9 cellular contexts compared by ENCODE assay signal in the genomic region with DNA sequence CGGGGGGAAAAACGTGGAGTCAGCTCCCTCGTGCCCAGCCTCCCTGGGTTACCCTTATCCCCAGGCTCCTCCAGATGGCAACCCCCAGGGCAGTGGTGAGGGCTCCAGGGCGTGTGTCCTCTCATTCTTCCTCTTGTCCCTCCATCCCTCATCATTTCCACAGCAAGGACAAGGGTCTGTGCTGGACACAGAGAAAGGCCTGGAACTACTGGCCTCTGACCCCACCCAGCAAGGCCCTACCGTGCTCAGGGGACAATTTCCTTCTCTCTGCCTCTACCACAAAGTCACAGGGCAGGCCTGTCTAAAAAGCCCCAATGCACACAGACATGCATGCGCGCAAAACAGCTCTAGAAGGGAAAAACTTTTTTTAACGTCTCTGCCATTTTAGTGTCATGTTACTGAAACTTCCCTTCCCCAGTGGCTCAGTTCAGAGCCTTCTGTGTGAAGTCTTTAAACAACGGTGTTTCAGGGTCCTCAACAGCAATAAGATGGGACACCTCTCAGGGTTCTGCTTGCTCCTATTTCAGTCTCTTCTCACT. TPM values are rescaled to one million over a fixed set of nuclear protein-coding genes. Genes with fewer than 3 reads are reported as not detected.
A peak's percentile ranks its signal among the peaks of the same experiment; 100 is the strongest.
DNase-seq lines count a peak whose midpoint lies in the region; ATAC-seq and TF ChIP-seq lines count a peak whose summit lies in the region.
"Had no signal": no experiment of that assay in that cellular context is flagged by ENCODE, and none has a peak within 500 bp of the region (broad histone marks: within the 10 kb centered on the region; RNA-seq: fewer than 3 reads in every experiment).

No MANE protein-coding gene starts in this region.

- no peak for DNase-seq in MCF 10A (ENCODE audit: unreplicated experiment)
- no peak for DNase-seq in mammary epithelial cell
- no peak for DNase-seq in activated CD8-positive, alpha-beta T cell treated with anti-CD3 and anti-CD28 coated beads for 36 hours
- no peak for DNase-seq in lung (ENCODE audit: low spot score)
- peak in 1 of 2 donors; percentile 14 for DNase-seq in uterus
- no peak for DNase-seq in NK-92 treated with Interleukin-12 subunit alpha and Interleukin-12 subunit beta, amount 100 ng/mL, for 24 hours (lab: John Stamatoyannopoulos, UW)
- DNase-seq in NCI-H187 treated with DMSO at 0.1 percent for 48 hours (lab: John Stamatoyannopoulos, UW) = no peak

- H3K9me3 Mint-ChIP-seq in MCF 10A (ENCODE audit: unreplicated experiment) = no peaks in the 10 kb centered on the region
- H3K9me3 Mint-ChIP-seq in activated CD8-positive, alpha-beta T cell treated with anti-CD3 and anti-CD28 coated beads for 36 hours = no peaks in the 10 kb centered on the region

- WGBS in mammary epithelial cell (ENCODE audit: low coverage, missing lambda C conversion rate) = 86% methylated on average over 8 of the region's 9 CpGs
- 84 to 88% methylated on average over 9 of the region's 9 CpGs for WGBS in lung, 2 donors

- no TSS peak for BruUV-seq in MCF 10A (replicated peaks; lab: Mats Ljungman, UMichigan)
- BruUV-seq in mammary epithelial cell (replicated peaks; lab: Mats Ljungman, UMichigan) = no TSS peak

- H3K27me3 ChIP-seq in mammary epithelial cell (ENCODE audit: insufficient read depth, low read length) (no peaks in the 10 kb centered on the region), lung (ENCODE audit: control insufficient read depth, insufficient read depth) (no peaks in the 10 kb centered on the region), uterus (no peaks in the 10 kb centered on the region)

- no peak overlapping the region for H3K9ac ChIP-seq in mammary epithelial cell (ENCODE audit: insufficient read depth, low read length)

- H4K20me1 ChIP-seq in mammary epithelial cell (ENCODE audit: insufficient read depth, low read length) = no peaks in the 10 kb centered on the region

- no peak overlapping the region for H2AFZ ChIP-seq in mammary epithelial cell (ENCODE audit: low read depth, low read length)

- no peaks in the 10 kb centered on the region for H3K27me3 Mint-ChIP-seq in MCF 10A (ENCODE audit: insufficient read depth, unreplicated experiment)
- no peaks in the 10 kb centered on the region for H3K27me3 Mint-ChIP-seq in activated CD8-positive, alpha-beta T cell treated with anti-CD3 and anti-CD28 coated beads for 36 hours

- dilution Hi-C loops in mammary epithelial cell (cut with HindIII; ENCODE audit: low sequenced_read_pairs) = loop anchor here (5.0 kb wide), 2 partner anchors 76 to 79 kb away; no protein-coding TSS in a partner anchor

- H3K4me2 ChIP-seq in mammary epithelial cell (ENCODE audit: insufficient read depth, low read depth, low read length) = no peak overlapping the region

- in situ Hi-C loops in mammary epithelial cell (cut with MboI; ENCODE audit: low sequenced_read_pairs in 2 of 2) = no loop called here

- peaks cover 13% of the 10 kb centered on the region for H3K36me3 ChIP-seq in mammary epithelial cell (ENCODE audit: insufficient read depth, low read length)
- H3K36me3 ChIP-seq in lung (ENCODE audit: control insufficient read depth in 2 of 2, insufficient read depth in 2 of 2, low read length in 2 of 2) = peaks cover 10 to 35% of the 10 kb centered on the region in 2 donors
- no peaks in the 10 kb centered on the region for H3K36me3 ChIP-seq in uterus

- H3K4me1 Mint-ChIP-seq in MCF 10A (ENCODE audit: insufficient read depth, unreplicated experiment) = peaks cover 50% of the 10 kb centered on the region
- H3K4me1 Mint-ChIP-seq in activated CD8-positive, alpha-beta T cell treated with anti-CD3 and anti-CD28 coated beads for 36 hours (ENCODE audit: low read depth) = peaks cover 70% of the 10 kb centered on the region

- H3K27ac Mint-ChIP-seq in MCF 10A (ENCODE audit: low read depth, unreplicated experiment) = peak overlapping the region; percentile 57
- H3K27ac Mint-ChIP-seq in activated CD8-positive, alpha-beta T cell treated with anti-CD3 and anti-CD28 coated beads for 36 hours = peak overlapping the region; percentile 85

- H3K4me3 Mint-ChIP-seq in MCF 10A (ENCODE audit: unreplicated experiment) = peak overlapping the region; percentile 84
- peak overlapping the region; percentile 71 for H3K4me3 Mint-ChIP-seq in activated CD8-positive, alpha-beta T cell treated with anti-CD3 and anti-CD28 coated beads for 36 hours

- intact Hi-C loops in MCF 10A (cut with micrococcal nuclease) (no loop called here), mammary epithelial cell (cut with micrococcal nuclease) (loop anchor here (5.0 kb wide), 1 partner anchor 141 kb away; no protein-coding TSS in a partner anchor), uterus (cut with DNase I; ENCODE audit: low total_unique reads) (no loop called here)
- intact Hi-C loops in activated CD8-positive, alpha-beta T cell treated with anti-CD3 and anti-CD28 coated beads for 36 hours (cut with micrococcal nuclease) = no loop called here

- TF ChIP-seq CTCF in MCF 10A (IDR thresholded peaks at IDR 0.05; ENCODE audit: unreplicated experiment) = no peak
- no peak for TF ChIP-seq CTCF in mammary epithelial cell (conservative IDR thresholded peaks at IDR 0.05 in 1 of 2, IDR thresholded peaks at IDR 0.05 in 1 of 2; ENCODE audit: extremely low read depth in 1 of 2, insufficient read depth in 1 of 2, low read depth in 1 of 2, low read length in 2 of 2)
- TF ChIP-seq CTCF in activated CD8-positive, alpha-beta T cell treated with anti-CD3 and anti-CD28 coated beads for 36 hours (IDR thresholded peaks at IDR 0.05) = no peak
- TF ChIP-seq CTCF in lung (IDR thresholded peaks at IDR 0.05; ENCODE audit: control extremely low read depth, extremely low read depth) = no peak
- no peak for TF ChIP-seq CTCF in uterus (IDR thresholded peaks at IDR 0.05)

- no peak overlapping the region for H3K4me3 ChIP-seq in mammary epithelial cell (replicated peaks in 1 of 3; ENCODE audit: insufficient read depth in 1 of 3, low read depth in 2 of 3, low read length in 3 of 3)
- no peak overlapping the region for H3K4me3 ChIP-seq in lung
- no peak overlapping the region for H3K4me3 ChIP-seq in uterus

- CTCF ChIA-PET in MCF 10A (lab: Yijun Ruan, JAX) = interaction anchor here (0.6 to 1.2 kb wide), 7 partner anchors 10 to 1119 kb away, joined by 3 to 5 read pairs (median 3); no protein-coding TSS in a partner anchor
- CTCF ChIA-PET in mammary epithelial cell (lab: Charles Lee; ENCODE audit: low non-redundant PET) = no interaction called here
- CTCF ChIA-PET in activated CD8-positive, alpha-beta T cell treated with anti-CD3 and anti-CD28 coated beads for 36 hours (lab: Charles Lee) = interaction anchor here (1.0 to 3.8 kb wide), 2 partner anchors 13 to 86 kb away, joined by 4 to 47 read pairs; partner anchors contain the start of gene HSP90AB1

- no peak for ATAC-seq in activated CD8-positive, alpha-beta T cell treated with anti-CD3 and anti-CD28 coated beads for 36 hours
- ATAC-seq in lung (ENCODE audit: insufficient read depth, low FRiP score) (no peak), GM21381 (IDR thresholded peaks at IDR 0.05; ENCODE audit: unreplicated experiment) (no peak)

- peaks cover 41% of the 10 kb centered on the region for H3K36me3 Mint-ChIP-seq in MCF 10A (ENCODE audit: insufficient read depth, unreplicated experiment)
- peaks cover 37% of the 10 kb centered on the region for H3K36me3 Mint-ChIP-seq in activated CD8-positive, alpha-beta T cell treated with anti-CD3 and anti-CD28 coated beads for 36 hours (ENCODE audit: low read depth)

- no peak for TF ChIP-seq POLR2A in uterus (IDR thresholded peaks at IDR 0.05)

- POLR2A ChIA-PET in MCF 10A (lab: Yijun Ruan, JAX) = interaction anchor here (1.0 kb wide), 1 partner anchor 11 kb away, joined by 5 read pairs; the partner anchor contains the start of gene HSP90AB1
- POLR2A ChIA-PET in activated CD8-positive, alpha-beta T cell treated with anti-CD3 and anti-CD28 coated beads for 36 hours (lab: Charles Lee) = interaction anchor here (1.6 to 17.2 kb wide), 2 partner anchors 13 to 82 kb away, joined by 5 to 486 read pairs; partner anchors contain the start of gene HSP90AB1

- H3K9me3 ChIP-seq in mammary epithelial cell (replicated peaks; ENCODE audit: insufficient read depth, low read length) (no peaks in the 10 kb centered on the region), lung (ENCODE audit: control insufficient read depth in 2 of 2, insufficient read depth in 1 of 2, low read length in 1 of 2) (no peaks in the 10 kb centered on the region), uterus (no peaks in the 10 kb centered on the region)

- peaks cover 17% of the 10 kb centered on the region for H3K4me1 ChIP-seq in mammary epithelial cell (ENCODE audit: insufficient read depth, low read length)
- H3K4me1 ChIP-seq in lung (ENCODE audit: control insufficient read depth in 2 of 2, insufficient read depth in 2 of 2, low read length in 2 of 2) = peaks cover 0 to 21% of the 10 kb centered on the region in 2 donors
- peaks cover 0 to 15% of the 10 kb centered on the region in 2 donors for H3K4me1 ChIP-seq in uterus

- peaks cover 52% of the 10 kb centered on the region for H3K79me2 ChIP-seq in mammary epithelial cell (ENCODE audit: insufficient read depth, low read length)

- no peak overlapping the region for H3K27ac ChIP-seq in mammary epithelial cell (ENCODE audit: insufficient read depth, low read depth, low read length)
- peak overlapping the region; percentile 89 for H3K27ac ChIP-seq in lung (ENCODE audit: low read depth in 1 of 2, low read length in 1 of 2)
- peak overlapping the region; percentile 90 to 96 for H3K27ac ChIP-seq in uterus

RNA-seq across cellular contexts. Expression of gene SLC35B2, which starts 1.1 kb away (rescaled TPM):
- total RNA-seq in MCF 10A (2022) = 27.1 and 31.3 TPM in 2 replicates
- 10 to 100 TPM; 72.6 to 76.3 TPM for total RNA-seq in mammary epithelial cell
- polyA plus RNA-seq in mammary epithelial cell = 134 TPM
- 104 TPM for polyA minus RNA-seq in mammary epithelial cell
- 10 to 100 TPM; 15.4 to 16.7 TPM for total RNA-seq in activated CD8-positive, alpha-beta T cell treated with anti-CD3 and anti-CD28 coated beads for 36 hours
- 10 to 100 TPM; 29.9 to 44.4 TPM for total RNA-seq in lung
- polyA plus RNA-seq in lung = 10 to 100 TPM; 15.0 to 39.9 TPM
- 10 to 100 TPM in 3 of 4 donors, 1 to 10 TPM in 1; 5.9 to 39.5 (median 28.5) TPM for total RNA-seq in uterus

RNA-seq across cellular contexts. Expression of gene NFKBIE, which starts 7.0 kb away (rescaled TPM):
- total RNA-seq in MCF 10A (2022) = 6.0 and 8.8 TPM in 2 replicates
- total RNA-seq in mammary epithelial cell = 10 to 100 TPM in 1 of 2 donors, 1 to 10 TPM in 1; 4.7 to 10.4 TPM
- polyA plus RNA-seq in mammary epithelial cell = 6.6 TPM
- polyA minus RNA-seq in mammary epithelial cell = 2.8 TPM
- total RNA-seq in activated CD8-positive, alpha-beta T cell treated with anti-CD3 and anti-CD28 coated beads for 36 hours = 10 to 100 TPM; 13.3 to 17.9 TPM
- total RNA-seq in lung = 10 to 100 TPM; 13.1 to 20.1 TPM
- 10 to 100 TPM; 20.7 to 40.6 TPM for polyA plus RNA-seq in lung
- total RNA-seq in uterus = 1 to 10 TPM; 1.3 to 5.9 (median 2.8) TPM

RNA-seq across cellular contexts. Expression of gene HSP90AB1, which starts 11.5 kb away (rescaled TPM):
- total RNA-seq in MCF 10A (2022) (546 and 577 TPM in 2 replicates), mammary epithelial cell (100 to 1,000 TPM; 872 to 986 TPM), lung (100 to 1,000 TPM; 458 to 700 TPM), uterus (100 to 1,000 TPM; 336 to 897 (median 564) TPM)
- polyA plus RNA-seq in mammary epithelial cell (1,054 TPM), lung (100 to 1,000 TPM; 289 to 560 TPM)
- polyA minus RNA-seq in mammary epithelial cell = 1,190 TPM
- total RNA-seq in activated CD8-positive, alpha-beta T cell treated with anti-CD3 and anti-CD28 coated beads for 36 hours = 1,000 to 10,000 TPM; 2,124 to 2,130 TPM

RNA-seq across cellular contexts. Expression of gene TMEM151B, which starts 11.9 kb away (rescaled TPM):
- total RNA-seq in MCF 10A (2022) (not detected in 2 replicates), mammary epithelial cell (not detected), lung (under 1 TPM; 0.11 to 0.21 TPM), uterus (under 1 TPM in 2 of 4 donors, not detected in 2; 0.09 to 0.21 TPM)
- polyA plus RNA-seq in mammary epithelial cell (0.01 TPM), lung (under 1 TPM; 0.02 to 0.04 TPM)
- polyA minus RNA-seq in mammary epithelial cell = not detected
- total RNA-seq in activated CD8-positive, alpha-beta T cell treated with anti-CD3 and anti-CD28 coated beads for 36 hours = under 1 TPM in 1 of 2 experiments, not detected in 1; 0.05 TPM
- total RNA-seq: lung microvascular endothelial cell had no signal

RNA-seq across cellular contexts. Expression of gene SLC29A1, which starts 35.0 kb away (rescaled TPM):
- total RNA-seq in MCF 10A (2022) (6.8 and 7.0 TPM in 2 replicates), mammary epithelial cell (10 to 100 TPM; 45.7 to 55.5 TPM), lung (10 to 100 TPM; 19.1 to 42.7 TPM), uterus (100 to 1,000 TPM in 2 of 4 donors, 10 to 100 TPM in 2; 29.9 to 150 (median 95.1) TPM)
- polyA plus RNA-seq in mammary epithelial cell (156 TPM), lung (10 to 100 TPM; 20.3 to 32.5 TPM)
- polyA minus RNA-seq in mammary epithelial cell = 157 TPM
- 10 to 100 TPM; 56.1 to 57.4 TPM for total RNA-seq in activated CD8-positive, alpha-beta T cell treated with anti-CD3 and anti-CD28 coated beads for 36 hours
